ENCODE assay signal across 13 cellular contexts in the genomic region with DNA sequence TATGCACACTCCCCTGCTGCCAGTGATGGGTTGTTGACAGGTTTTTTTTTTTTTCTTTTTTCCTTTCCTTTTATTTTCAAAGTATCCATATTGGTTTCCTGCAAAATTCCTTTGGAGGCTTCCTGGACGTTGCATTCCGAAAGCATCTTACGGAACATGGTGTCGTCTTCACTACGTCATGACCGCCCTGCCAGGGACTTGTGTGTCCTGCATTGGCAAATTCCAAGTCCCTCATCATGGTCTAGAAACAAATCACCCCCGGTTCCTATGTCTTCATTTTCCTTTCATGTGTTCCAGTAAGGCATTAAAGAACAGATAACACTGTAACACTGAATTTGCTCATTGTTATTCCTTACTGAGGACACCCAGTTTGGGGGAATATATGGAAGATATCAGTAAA. TPM values are rescaled to one million over a fixed set of nuclear protein-coding genes. Genes with fewer than 3 reads are reported as not detected.
DNase-seq lines count a peak whose midpoint lies in the region; ATAC-seq and TF ChIP-seq lines count a peak whose summit lies in the region.
"Had no signal": no experiment of that assay in that cellular context is flagged by ENCODE, and none has a peak within 500 bp of the region (broad histone marks: within the 10 kb centered on the region; RNA-seq: fewer than 3 reads in every experiment).

No MANE protein-coding gene starts in this region.

- H3K9ac ChIP-seq in iPS-20b (ENCODE audit: low read depth, low read length): peak overlapping the region; percentile 49; the same call in 1 of the 2 replicates

- no peak for TF ChIP-seq CTCF in GM23338 (conservative IDR thresholded peaks at IDR 0.05; ENCODE audit: low read depth in 2 of 2)
- no peak for TF ChIP-seq CTCF in cardiac fibroblast (IDR thresholded peaks at IDR 0.05; ENCODE audit: low read depth, low read length)
- TF ChIP-seq CTCF in sigmoid colon (IDR thresholded peaks at IDR 0.05): no peak
- TF ChIP-seq CTCF in foreskin keratinocyte (conservative IDR thresholded peaks at IDR 0.05): no peak
- no peak for TF ChIP-seq CTCF in adrenal gland (IDR thresholded peaks at IDR 0.05)

- peak overlapping the region; percentile 64 for H3K4me2 ChIP-seq in GM23338

- H2AFZ ChIP-seq in GM23338: peak overlapping the region; percentile 99

- no peaks in the 10 kb centered on the region for H3F3A ChIP-seq in GM23338 (replicated peaks; ENCODE audit: low read depth)

- no peaks in the 10 kb centered on the region for H3K79me2 ChIP-seq in GM23338 (replicated peaks; ENCODE audit: insufficient read depth)

- peaks cover 9% of the 10 kb centered on the region for H3K4me1 ChIP-seq in GM23338 (ENCODE audit: insufficient read depth)
- no peaks in the 10 kb centered on the region; the same call in 1 of the 2 replicates for H3K4me1 ChIP-seq in iPS-20b (ENCODE audit: insufficient read depth, low read length)
- H3K4me1 ChIP-seq in sigmoid colon: peaks cover 0 to 33% (median 27%) of the 10 kb centered on the region in 4 donors
- peaks cover 7% of the 10 kb centered on the region for H3K4me1 ChIP-seq in foreskin keratinocyte
- peaks cover 22 to 30% of the 10 kb centered on the region in 2 donors for H3K4me1 ChIP-seq in adrenal gland (replicated peaks in 1 of 2)

- intact Hi-C loops in sigmoid colon (cut with DNase I): no loop called here
- intact Hi-C loops in adrenal gland (cut with DNase I): no loop called here

- H3K27ac ChIP-seq in GM23338 (ENCODE audit: low read depth): no peak overlapping the region
- no peak overlapping the region for H3K27ac ChIP-seq in iPS-20b (ENCODE audit: low read length)
- peak overlapping the region in 2 of 4 donors; percentile 58 to 80 for H3K27ac ChIP-seq in sigmoid colon
- no peak overlapping the region for H3K27ac ChIP-seq in foreskin keratinocyte
- H3K27ac ChIP-seq in adrenal gland: no peak overlapping the region
- H3K27ac ChIP-seq: SK-N-MC had no signal

- H3K36me3 Mint-ChIP-seq in GM23338 (ENCODE audit: low read depth): no peaks in the 10 kb centered on the region
- H3K36me3 Mint-ChIP-seq: activated naive CD4-positive, alpha-beta T cell treated with anti-CD3 and anti-CD28 coated beads, Interleukin-2, amount 50 U/mL, for 24 hours; CD4-positive, CD25-positive, alpha-beta regulatory T cell had no signal

- H3K27me3 ChIP-seq in GM23338 (ENCODE audit: insufficient read depth) (peaks cover 6% of the 10 kb centered on the region; the same call in 1 of the 2 replicates), iPS-20b (ENCODE audit: insufficient read depth, low read length) (peaks cover 18% of the 10 kb centered on the region), sigmoid colon (no peaks in the 10 kb centered on the region), foreskin keratinocyte (no peaks in the 10 kb centered on the region), adrenal gland (no peaks in the 10 kb centered on the region)

- no peaks in the 10 kb centered on the region for H3K9me2 ChIP-seq in GM23338 (ENCODE audit: insufficient read depth)

- DNase-seq in GM23338 (ENCODE audit: low spot score): no peak
- DNase-seq in cardiac fibroblast (ENCODE audit: low read depth in 2 of 2): peak in 1 of 2 donors; percentile 56
- DNase-seq in sigmoid colon: no peak
- DNase-seq in foreskin keratinocyte: no peak
- DNase-seq in stimulated activated CD4-positive, alpha-beta T cell treated with anti-CD3 and anti-CD28 coated beads, Interleukin-12 subunit alpha, Interleukin-12 subunit beta, amount 100 ng/mL, for 4 hours: no peak
- DNase-seq in NCI-H2196 treated with DMSO at 0.1 percent for 48 hours (lab: John Stamatoyannopoulos, UW; ENCODE audit: unreplicated experiment): no peak
- no peak for DNase-seq in adrenal gland
- DNase-seq: activated CD4-positive, alpha-beta T cell treated with anti-CD3 and anti-CD28 coated beads for 48 hours; CD4-positive, CD25-positive, alpha-beta regulatory T cell; NCI-H510A treated with DMSO at 0.1 percent for 48 hours had no signal

- H3K4me3 ChIP-seq in GM23338 (peak overlapping the region; percentile 48), cardiac fibroblast (replicated peaks in 1 of 2; ENCODE audit: low read depth in 2 of 2, low read length in 2 of 2) (peak overlapping the region; percentile 37 to 39), iPS-20b (ENCODE audit: low read length) (peak overlapping the region; percentile 56; the same call in 1 of the 2 replicates), sigmoid colon (peak overlapping the region; percentile 32 to 51 (median 48)), adrenal gland (no peak overlapping the region)
- H3K4me3 ChIP-seq: SK-N-MC had no signal

- H3K36me3 ChIP-seq in GM23338 (ENCODE audit: insufficient read depth): no peaks in the 10 kb centered on the region
- H3K36me3 ChIP-seq in iPS-20b (ENCODE audit: insufficient read depth, low read depth, low read length): no peaks in the 10 kb centered on the region
- no peaks in the 10 kb centered on the region for H3K36me3 ChIP-seq in sigmoid colon
- H3K36me3 ChIP-seq in adrenal gland (replicated peaks in 1 of 2): no peaks in the 10 kb centered on the region

- H3K9me3 Mint-ChIP-seq in GM23338: no peaks in the 10 kb centered on the region
- H3K9me3 Mint-ChIP-seq: activated naive CD4-positive, alpha-beta T cell treated with anti-CD3 and anti-CD28 coated beads, Interleukin-2, amount 50 U/mL, for 24 hours had no signal

- H3K27me3 Mint-ChIP-seq in GM23338 (ENCODE audit: insufficient read depth, low read depth, poor library complexity): no peaks in the 10 kb centered on the region

- H3K27ac Mint-ChIP-seq in GM23338: peak overlapping the region; percentile 29; the same call in 1 of the 2 replicates
- H3K27ac Mint-ChIP-seq: activated naive CD4-positive, alpha-beta T cell treated with anti-CD3 and anti-CD28 coated beads, Interleukin-2, amount 50 U/mL, for 24 hours; CD4-positive, CD25-positive, alpha-beta regulatory T cell had no signal

- no peak for TF ChIP-seq POLR2A in sigmoid colon (IDR thresholded peaks at IDR 0.05)
- TF ChIP-seq POLR2A in adrenal gland (IDR thresholded peaks at IDR 0.05): no peak

- peaks cover 17% of the 10 kb centered on the region for H3K4me1 Mint-ChIP-seq in GM23338

- ATAC-seq in GM23338 (no peak), foreskin keratinocyte (no peak)

- H3K9me3 ChIP-seq in iPS-20b (ENCODE audit: insufficient read depth, low read depth, low read length): no peaks in the 10 kb centered on the region
- H3K9me3 ChIP-seq in sigmoid colon: no peaks in the 10 kb centered on the region
- H3K9me3 ChIP-seq in adrenal gland (replicated peaks in 1 of 3): no peaks in the 10 kb centered on the region

- WGBS in sigmoid colon, 2 donors: 85 to 93% methylated on average over 7 of the region's 7 CpGs
- 83 to 89% (median 88%) methylated on average over 7 of the region's 7 CpGs for WGBS in adrenal gland, 4 donors

- H4K20me1 ChIP-seq in GM23338 (replicated peaks; ENCODE audit: insufficient read depth): no peaks in the 10 kb centered on the region

- no peak for TF ChIP-seq EP300 in sigmoid colon (IDR thresholded peaks at IDR 0.05)

- peak overlapping the region; percentile 60 for H3K4me3 Mint-ChIP-seq in GM23338
- H3K4me3 Mint-ChIP-seq: activated naive CD4-positive, alpha-beta T cell treated with anti-CD3 and anti-CD28 coated beads, Interleukin-2, amount 50 U/mL, for 24 hours; CD4-positive, CD25-positive, alpha-beta regulatory T cell had no signal

TF ChIP-seq in GM23338, 12 proteins besides CTCF, POLR2A, EP300 and RAD21 (continues in another document):
- TF ChIP-seq EZH2 (IDR thresholded peaks at IDR 0.05; ENCODE audit: low read depth, unreplicated experiment) (no peak), CREB1 (CRISPR knock-in tag; IDR thresholded peaks at IDR 0.05; ENCODE audit: low read depth) (no peak), JUNB (IDR thresholded peaks at IDR 0.05; ENCODE audit: unreplicated experiment) (no peak), EZH2phosphoT487 (IDR thresholded peaks at IDR 0.05; ENCODE audit: unreplicated experiment) (no peak)
- TF ChIP-seq, protein P1, sequence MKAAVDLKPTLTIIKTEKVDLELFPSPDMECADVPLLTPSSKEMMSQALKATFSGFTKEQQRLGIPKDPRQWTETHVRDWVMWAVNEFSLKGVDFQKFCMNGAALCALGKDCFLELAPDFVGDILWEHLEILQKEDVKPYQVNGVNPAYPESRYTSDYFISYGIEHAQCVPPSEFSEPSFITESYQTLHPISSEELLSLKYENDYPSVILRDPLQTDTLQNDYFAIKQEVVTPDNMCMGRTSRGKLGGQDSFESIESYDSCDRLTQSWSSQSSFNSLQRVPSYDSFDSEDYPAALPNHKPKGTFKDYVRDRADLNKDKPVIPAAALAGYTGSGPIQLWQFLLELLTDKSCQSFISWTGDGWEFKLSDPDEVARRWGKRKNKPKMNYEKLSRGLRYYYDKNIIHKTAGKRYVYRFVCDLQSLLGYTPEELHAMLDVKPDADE (IDR thresholded peaks at IDR 0.05): no peak

RNA-seq across cellular contexts. Expression of gene ADAMTSL1, which starts 35.0 kb away (rescaled TPM):
- 2.0 and 5.0 TPM in 2 replicates for total RNA-seq in GM23338 (2014; rRNA removed; shearing (Covaris generic))
- polyA plus RNA-seq in GM23338 (2016; fragmentation: Nextera tagmentation; extraction: Ambion mirVana) (2.0 and 2.3 TPM in 2 replicates), sigmoid colon (1 to 10 TPM; 1.4 to 3.7 (median 2.4) TPM), foreskin keratinocyte (0.22 and 1.7 TPM in 2 replicates), adrenal gland (1 to 10 TPM; 4.9 to 9.9 (median 8.0) TPM)
- total RNA-seq in sigmoid colon (10 to 100 TPM in 2 of 4 donors, 1 to 10 TPM in 2; 6.5 to 13.6 (median 10.0) TPM), foreskin keratinocyte (0.44 and 3.7 TPM in 2 replicates), adrenal gland (10 to 100 TPM; 13.3 to 38.1 (median 27.1) TPM)
- total RNA-seq: CD4-positive, CD25-positive, alpha-beta regulatory T cell had no signal
- polyA plus RNA-seq: CD4-positive, CD25-positive, alpha-beta regulatory T cell had no signal

Comparison
In these comparisons a context has a peak if more than half of its experiments do, and no peak if none do; other contexts are left out.
1. H3K4me3 ChIP-seq: peak in GM23338 (single experiment), cardiac fibroblast (2 of 2), iPS-20b (single experiment) and sigmoid colon (4 of 4); none in adrenal gland (0 of 4).